10 cellular contexts compared by ENCODE assay signal in genomic region chr12:81809829-81810595, GRCh38. TPM values are rescaled to one million over a fixed set of nuclear protein-coding genes. Genes with fewer than 3 reads are reported as not detected.
DNase-seq lines count a peak whose midpoint lies in the region; ATAC-seq lines count a peak whose summit lies in the region.
"Had no signal": no experiment of that assay in that cellular context is flagged by ENCODE, and none has a peak within 500 bp of the region (broad histone marks: within the 10 kb centered on the region; RNA-seq: fewer than 3 reads in every experiment).

No MANE protein-coding gene starts in this region.

- no peak overlapping the region for H2AK5ac ChIP-seq in mesendoderm (ENCODE audit: low read length)

- peak; percentile 35 for DNase-seq in foreskin melanocyte
- DNase-seq in NCI-H510A (lab: John Stamatoyannopoulos, UW) = no peak
- DNase-seq in mesendoderm = no peak
- no peak for DNase-seq in DMS 273 treated with DMSO at 0.1 percent for 48 hours (lab: John Stamatoyannopoulos, UW)
- no peak for DNase-seq in NCI-H345 treated with DMSO at 0.1 percent for 48 hours (lab: John Stamatoyannopoulos, UW; ENCODE audit: unreplicated experiment)
- DNase-seq: uterus had no signal

- no peak overlapping the region for H4K8ac ChIP-seq in mesendoderm (ENCODE audit: low read depth, low read length)

- no peak overlapping the region for H2BK15ac ChIP-seq in mesendoderm (replicated peaks; ENCODE audit: low read depth)

- no CpG with 5 or more reads among the region's 4 CpGs for WGBS in mesendoderm (ENCODE audit: extremely low coverage, insufficient coverage, low lambda C conversion rate)

- no peak overlapping the region for H3K4me3 ChIP-seq in mesendoderm (ENCODE audit: low read length)
- H3K4me3 ChIP-seq: uterus had no signal

- no peaks in the 10 kb centered on the region for H3K4me1 ChIP-seq in mesendoderm (ENCODE audit: control insufficient read depth, low read depth, low read length)
- H3K4me1 ChIP-seq: uterus had no signal

- H3K56ac ChIP-seq in mesendoderm (ENCODE audit: low read length) = no peak overlapping the region

- H3K27me3 ChIP-seq in mesendoderm (ENCODE audit: insufficient read depth, low read length, poor library complexity) = no peaks in the 10 kb centered on the region
- H3K27me3 ChIP-seq: uterus had no signal

- H3K4me2 ChIP-seq in mesendoderm (ENCODE audit: low read length) = no peak overlapping the region
- H3K4me2 ChIP-seq: KMS-11 had no signal

- H3K79me2 ChIP-seq in mesendoderm (ENCODE audit: control insufficient read depth, insufficient read depth, low read length) = no peaks in the 10 kb centered on the region

- H2BK5ac ChIP-seq in mesendoderm (ENCODE audit: low read length) = no peak overlapping the region

- no peaks in the 10 kb centered on the region for H3K79me1 ChIP-seq in mesendoderm (ENCODE audit: low read length)

- H3K18ac ChIP-seq in mesendoderm (ENCODE audit: low read length) = no peak overlapping the region

- H3K9ac ChIP-seq in mesendoderm (ENCODE audit: low read length) = no peak overlapping the region
- H3K9ac ChIP-seq: KMS-11 had no signal

- H4K5ac ChIP-seq in mesendoderm (ENCODE audit: low read length) = no peak overlapping the region

- H3K4ac ChIP-seq in mesendoderm (ENCODE audit: low read depth, low read length) = no peak overlapping the region

- H3K36me3 ChIP-seq in mesendoderm (ENCODE audit: control insufficient read depth, insufficient read depth, low read length) = no peaks in the 10 kb centered on the region
- H3K36me3 ChIP-seq: uterus had no signal

- no peak overlapping the region for H3K27ac ChIP-seq in mesendoderm (ENCODE audit: low read depth, low read length)
- H3K27ac ChIP-seq: KMS-11, uterus had no signal

- H3K23ac ChIP-seq in mesendoderm (ENCODE audit: low read length) = no peak overlapping the region

- H2BK120ac ChIP-seq in mesendoderm (ENCODE audit: low read depth, low read length) = no peak overlapping the region

- ATAC-seq in GM18517 (IDR thresholded peaks at IDR 0.05; ENCODE audit: unreplicated experiment) (peak; percentile 82), GM21619 (IDR thresholded peaks at IDR 0.05; ENCODE audit: unreplicated experiment) (peak; percentile 75), HG03571 (IDR thresholded peaks at IDR 0.05; ENCODE audit: unreplicated experiment) (peak; percentile 92)

RNA-seq across cellular contexts. Expression of gene PPFIA2, which starts 50.9 kb away (rescaled TPM):
- polyA plus RNA-seq in mesendoderm (2013, experiment 1 of 2) = 0.65 TPM
- 0.88 TPM for polyA plus RNA-seq in mesendoderm (2013, experiment 2 of 2)
